9 cellular contexts compared by ENCODE assay signal in genomic region chr2:9112079-9112721, GRCh38.
DNase-seq lines count a peak whose midpoint lies in the region; ATAC-seq lines count a peak whose summit lies in the region.
"Had no signal": no experiment of that assay in that cellular context is flagged by ENCODE, and none has a peak within 500 bp of the region (broad histone marks: within the 10 kb centered on the region; RNA-seq: fewer than 3 reads in every experiment).

No MANE protein-coding gene starts in this region.

- no peak for ATAC-seq in T-helper 17 cell
- no peak for ATAC-seq in activated CD4-positive, CD25-positive, alpha-beta regulatory T cell treated with anti-CD3 and anti-CD28 coated beads, Interleukin-2, amount 50 U/mL, for 24 hours
- ATAC-seq in HG02970 (IDR thresholded peaks at IDR 0.05; ENCODE audit: low FRiP score, unreplicated experiment), result no peak
- ATAC-seq in GM21825 (IDR thresholded peaks at IDR 0.05; ENCODE audit: unreplicated experiment), result no peak

- H3K36me3 Mint-ChIP-seq in T-helper 17 cell (ENCODE audit: low read depth), result peaks cover 9% of the 10 kb centered on the region

- H3K36me3 ChIP-seq in rectal smooth muscle tissue (ENCODE audit: control insufficient read depth, insufficient read depth, low read length), result no peaks in the 10 kb centered on the region

- no peak overlapping the region for H3K4me3 ChIP-seq in rectal smooth muscle tissue (ENCODE audit: low read length)

- peaks cover 8% of the 10 kb centered on the region for H3K4me1 ChIP-seq in rectal smooth muscle tissue (ENCODE audit: control insufficient read depth, insufficient read depth, low read length)

- peak overlapping the region; percentile 27 for H3K27ac ChIP-seq in rectal smooth muscle tissue (ENCODE audit: low read depth, low read length)

- H3K9ac ChIP-seq in rectal smooth muscle tissue (ENCODE audit: low read length), result no peak overlapping the region

- peaks cover 12% of the 10 kb centered on the region for H3K4me1 Mint-ChIP-seq in T-helper 17 cell

- H3K27ac Mint-ChIP-seq in T-helper 17 cell, result no peak overlapping the region

- H3K9me3 ChIP-seq in T-helper 17 cell (ENCODE audit: control insufficient read depth, low read length, poor library complexity, severe bottlenecking), result no peaks in the 10 kb centered on the region

- peaks cover 21% of the 10 kb centered on the region for H3K27me3 Mint-ChIP-seq in T-helper 17 cell

- peak overlapping the region; percentile 36 for H3K4me3 Mint-ChIP-seq in T-helper 17 cell
- H3K4me3 Mint-ChIP-seq: activated T-cell treated with anti-CD3 and anti-CD28 coated beads, Interleukin-2, amount 50 U/mL, for 4 hours had no signal

- H3K27me3 ChIP-seq in rectal smooth muscle tissue (ENCODE audit: control insufficient read depth, insufficient read depth, low read length), result no peaks in the 10 kb centered on the region

- peak; percentile 94 for DNase-seq in EL
- no peak for DNase-seq in T-helper 17 cell
- peak; percentile 85 for DNase-seq in glomerular visceral epithelial cell (ENCODE audit: extremely low spot score)
- no peak for DNase-seq in DMS 273 (lab: John Stamatoyannopoulos, UW; ENCODE audit: unreplicated experiment)
- DNase-seq: activated T-cell treated with anti-CD3 and anti-CD28 coated beads, Interleukin-2, amount 50 U/mL, for 4 hours had no signal

Comparison
In these comparisons a context has a peak if more than half of its experiments do, and no peak if none do; other contexts are left out.
1. DNase-seq: peak in EL (single experiment) and glomerular visceral epithelial cell (single experiment); none in T-helper 17 cell (0 of 3) and DMS 273 (single experiment).